Comparison of ENCODE assay signal across 1 cellular context in genomic region chr17:48499743-48500434, GRCh38.
A peak's percentile ranks its signal among the peaks of the same experiment; 100 is the strongest.
TF ChIP-seq lines count a peak whose summit lies in the region.

No MANE protein-coding gene starts in this region.

TF ChIP-seq in HEK293, 187 proteins besides CTCF, POLR2A, EP300 and RAD21 (continued from another document):
- no peak for TF ChIP-seq REST (tag by site-specific recombination; IDR thresholded peaks at IDR 0.05)
- 0 out of 2 replicates have a peak, but pooled peaks have one; percentile 50 for TF ChIP-seq TCF7L2 (IDR thresholded peaks at IDR 0.05; ENCODE audit: borderline replicate concordance, low read depth, low read length)
- TF ChIP-seq ZNF292 (tag by site-specific recombination; IDR thresholded peaks at IDR 0.05; ENCODE audit: borderline replicate concordance, low read depth), result no peak
- no peak for TF ChIP-seq ZNF768 (tag by site-specific recombination; IDR thresholded peaks at IDR 0.05)
- TF ChIP-seq ZEB2 (tag by site-specific recombination; IDR thresholded peaks at IDR 0.05), result peak; percentile 18; the same call in 1 of the 2 replicates
- TF ChIP-seq ATF2 (tag by site-specific recombination; IDR thresholded peaks at IDR 0.05; ENCODE audit: low read depth), result peak; percentile 36; the same call in 1 of the 2 replicates
- no peak for TF ChIP-seq ZNF529 (tag by site-specific recombination; IDR thresholded peaks at IDR 0.05; ENCODE audit: insufficient replicate concordance)
- peak; percentile 60; the same call in 1 of the 2 replicates for TF ChIP-seq OSR2 (tag by site-specific recombination; IDR thresholded peaks at IDR 0.05)
- TF ChIP-seq GLIS1 (tag by site-specific recombination; IDR thresholded peaks at IDR 0.05), result no peak
- TF ChIP-seq ZNF555 (tag by site-specific recombination; conservative IDR thresholded peaks at IDR 0.05), result no peak
- TF ChIP-seq ZNF174 (tag by site-specific recombination; IDR thresholded peaks at IDR 0.05), result no peak
- no peak for TF ChIP-seq ZNF645 (tag by site-specific recombination; IDR thresholded peaks at IDR 0.05)
- no peak for TF ChIP-seq ZNF19 (tag by site-specific recombination; IDR thresholded peaks at IDR 0.05; ENCODE audit: low read depth)
- TF ChIP-seq KLF9 (tag by site-specific recombination; IDR thresholded peaks at IDR 0.05; ENCODE audit: low read depth), result no peak
- TF ChIP-seq PRDM10 (tag by site-specific recombination; IDR thresholded peaks at IDR 0.05), result peak; percentile 92
- TF ChIP-seq ZNF239 (tag by site-specific recombination; IDR thresholded peaks at IDR 0.05), result no peak
- no peak for TF ChIP-seq ZNF677 (tag by site-specific recombination; IDR thresholded peaks at IDR 0.05)
- no peak for TF ChIP-seq ZNF747 (tag by site-specific recombination; IDR thresholded peaks at IDR 0.05)
